15 cellular contexts compared by ENCODE assay signal in the genomic region with DNA sequence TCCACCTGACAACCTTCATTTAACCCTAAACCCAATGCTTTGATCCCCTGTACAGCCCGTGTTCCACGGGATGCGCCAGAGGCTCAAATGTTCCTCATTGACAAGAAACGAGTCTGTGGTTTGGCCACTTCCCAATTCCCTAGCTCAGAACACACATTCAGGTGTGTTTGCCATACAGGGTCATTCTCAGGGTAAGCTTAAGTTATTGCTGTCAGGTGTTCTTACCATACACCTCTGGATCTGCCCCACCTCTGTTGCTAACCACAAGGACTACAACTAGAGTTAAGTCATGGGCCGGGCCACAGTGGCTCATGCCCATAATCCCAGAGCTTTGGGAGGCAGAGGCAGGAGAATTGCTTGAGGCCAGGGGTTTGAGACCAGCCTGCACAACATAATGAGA. TPM values are rescaled to one million over a fixed set of nuclear protein-coding genes. Genes with fewer than 3 reads are reported as not detected.
DNase-seq lines count a peak whose midpoint lies in the region; ATAC-seq and TF ChIP-seq lines count a peak whose summit lies in the region.
"Had no signal": no experiment of that assay in that cellular context is flagged by ENCODE, and none has a peak within 500 bp of the region (broad histone marks: within the 10 kb centered on the region; RNA-seq: fewer than 3 reads in every experiment).

No MANE protein-coding gene starts in this region.

- BruUV-seq in HCT116 (replicated peaks; lab: Mats Ljungman, UMichigan), result no TSS peak

- TF ChIP-seq CTCF in HCT116 (IDR thresholded peaks at IDR 0.05 in 2 of 3, conservative IDR thresholded peaks at IDR 0.05 in 1 of 3; ENCODE audit: borderline replicate concordance in 1 of 3, insufficient read depth in 1 of 3, low read depth in 2 of 3, low read length in 2 of 3) (no peak), breast epithelium (IDR thresholded peaks at IDR 0.05) (no peak), mucosa of descending colon (IDR thresholded peaks at IDR 0.05) (no peak)
- TF ChIP-seq CTCF in activated CD8-positive, alpha-beta T cell treated with anti-CD3 and anti-CD28 coated beads for 36 hours (IDR thresholded peaks at IDR 0.05), result no peak

- RAD21 ChIA-PET in HCT116 (lab: Charles Lee; ENCODE audit: low non-redundant PET in 1 of 2, low total read pairs in 2 of 2, uncharacterized antibody in 2 of 2, unreplicated experiment in 2 of 2), result no interaction called here

- H3K4me3 ChIP-seq in HCT116 (replicated peaks in 1 of 2; ENCODE audit: low read depth in 1 of 2, low read length in 2 of 2) (no peak overlapping the region), breast epithelium (no peak overlapping the region), mucosa of descending colon (no peak overlapping the region)
- H3K4me3 ChIP-seq: dorsolateral prefrontal cortex had no signal

- H3K9me3 ChIP-seq in HCT116 (ENCODE audit: control insufficient read depth in 1 of 2, insufficient read depth in 1 of 2, low read depth in 1 of 2, low read length in 2 of 2) (peaks cover 0 to 11% of the 10 kb centered on the region in 2 experiments; a peak in 1 of 4 replicates), breast epithelium (peaks cover 12 to 24% of the 10 kb centered on the region in 2 donors), mucosa of descending colon (peaks cover 5% of the 10 kb centered on the region)

- H3K27ac Mint-ChIP-seq in activated CD8-positive, alpha-beta T cell treated with anti-CD3 and anti-CD28 coated beads for 36 hours, result no peak overlapping the region
- H3K27ac Mint-ChIP-seq: CD8-positive, alpha-beta memory T cell had no signal

- H3K27ac ChIP-seq in HCT116 (ENCODE audit: low read depth, low read length) (no peak overlapping the region), breast epithelium (no peak overlapping the region)
- H3K27ac ChIP-seq: dorsolateral prefrontal cortex, KMS-11 had no signal

- peaks cover 2% of the 10 kb centered on the region for H3K27me3 Mint-ChIP-seq in activated CD8-positive, alpha-beta T cell treated with anti-CD3 and anti-CD28 coated beads for 36 hours

- H3K79me2 ChIP-seq in HCT116 (ENCODE audit: insufficient read depth, low read length), result no peaks in the 10 kb centered on the region

- no peaks in the 10 kb centered on the region for H3K36me3 ChIP-seq in HCT116 (ENCODE audit: control insufficient read depth in 1 of 2, insufficient read depth in 2 of 2, low read length in 2 of 2)
- H3K36me3 ChIP-seq in breast epithelium, result no peaks in the 10 kb centered on the region
- H3K36me3 ChIP-seq in mucosa of descending colon (ENCODE audit: low read depth), result no peaks in the 10 kb centered on the region

- H2AFZ ChIP-seq in HCT116 (ENCODE audit: low read depth, low read length, poor library complexity, severe bottlenecking), result no peak overlapping the region

- H3K27me3 ChIP-seq in HCT116 (ENCODE audit: insufficient read depth, low read length) (no peaks in the 10 kb centered on the region), breast epithelium (no peaks in the 10 kb centered on the region)
- H3K27me3 ChIP-seq: dorsolateral prefrontal cortex had no signal

- no peak overlapping the region for H3K9ac ChIP-seq in HCT116 (ENCODE audit: low read length)
- H3K9ac ChIP-seq: KMS-11 had no signal

- no peak for TF ChIP-seq RAD21 in HCT116 (IDR thresholded peaks at IDR 0.05; ENCODE audit: low read depth)

- CTCF ChIA-PET in HCT116 (lab: Charles Lee), result no interaction called here
- CTCF ChIA-PET in activated CD8-positive, alpha-beta T cell treated with anti-CD3 and anti-CD28 coated beads for 36 hours (lab: Charles Lee), result no interaction called here

- no peak overlapping the region for H3K4me2 ChIP-seq in HCT116 (ENCODE audit: low read length)
- H3K4me2 ChIP-seq: KMS-11 had no signal

- intact Hi-C loops in HCT116 (cut with micrococcal nuclease), result no loop called here
- intact Hi-C loops in breast epithelium (cut with DNase I; ENCODE audit: low total_unique reads), result no loop called here
- intact Hi-C loops in mucosa of descending colon (cut with DNase I, micrococcal nuclease), result no loop called here
- intact Hi-C loops in activated CD8-positive, alpha-beta T cell treated with anti-CD3 and anti-CD28 coated beads for 36 hours (cut with micrococcal nuclease), result no loop called here

- peak; percentile 60 for ATAC-seq in HCT116
- ATAC-seq in mucosa of descending colon, result peak; percentile 98
- no peak for ATAC-seq in activated CD8-positive, alpha-beta T cell treated with anti-CD3 and anti-CD28 coated beads for 36 hours
- ATAC-seq in HG03521 (IDR thresholded peaks at IDR 0.05; ENCODE audit: unreplicated experiment), result no peak
- ATAC-seq: SK-N-SH treated with all-trans-retinoic acid at 6 μM for 48 hours had no signal

- no peaks in the 10 kb centered on the region for H3K36me3 Mint-ChIP-seq in activated CD8-positive, alpha-beta T cell treated with anti-CD3 and anti-CD28 coated beads for 36 hours (ENCODE audit: low read depth)

- H3K9me2 ChIP-seq in HCT116 (ENCODE audit: insufficient read depth), result no peaks in the 10 kb centered on the region

- DNase-seq in HCT116 (ENCODE audit: low read depth, low spot score) (no peak), NCI-H2107 (lab: John Stamatoyannopoulos, UW) (peak; percentile 35), breast epithelium (ENCODE audit: low spot score in 2 of 2) (peak; percentile 61 to 71), mucosa of descending colon (peak; percentile 67 to 90 (median 81)), NOMO-1 treated with dmso at 0.1 percent for 144 hours (lab: John Stamatoyannopoulos, UW; ENCODE audit: unreplicated experiment) (no peak)
- DNase-seq in activated CD8-positive, alpha-beta T cell treated with anti-CD3 and anti-CD28 coated beads for 36 hours, result no peak
- no peak for DNase-seq in stimulated activated naive CD4-positive, alpha-beta T cell treated with Interleukin-2 at 50 U/mL for 16 hours (lab: John Stamatoyannopoulos, UW)
- DNase-seq: CD8-positive, alpha-beta memory T cell; dorsolateral prefrontal cortex; NCI-H1417; NCI-H524; stimulated activated CD4-positive, alpha-beta T cell treated with anti-CD3 and anti-CD28 coated beads, Interleukin-2, amount 100 ng/mL, for 24 hours had no signal

- no peaks in the 10 kb centered on the region for H3K4me1 Mint-ChIP-seq in activated CD8-positive, alpha-beta T cell treated with anti-CD3 and anti-CD28 coated beads for 36 hours (ENCODE audit: low read depth)
- H3K4me1 Mint-ChIP-seq: CD8-positive, alpha-beta memory T cell had no signal

- H3K4me1 ChIP-seq in HCT116 (ENCODE audit: control insufficient read depth in 1 of 2, insufficient read depth in 2 of 2, low read length in 2 of 2) (peaks cover 0 to 3% of the 10 kb centered on the region in 2 experiments; a peak in 1 of 4 replicates), breast epithelium (no peaks in the 10 kb centered on the region), mucosa of descending colon (ENCODE audit: low read depth) (no peaks in the 10 kb centered on the region)

- H3K9me3 Mint-ChIP-seq in activated CD8-positive, alpha-beta T cell treated with anti-CD3 and anti-CD28 coated beads for 36 hours, result peaks cover 5% of the 10 kb centered on the region

- H3K4me3 Mint-ChIP-seq in activated CD8-positive, alpha-beta T cell treated with anti-CD3 and anti-CD28 coated beads for 36 hours, result no peak overlapping the region
- H3K4me3 Mint-ChIP-seq: CD8-positive, alpha-beta memory T cell had no signal

- no peaks in the 10 kb centered on the region for H4K20me1 ChIP-seq in HCT116 (ENCODE audit: insufficient read depth)

- TF ChIP-seq POLR2A in HCT116 (IDR thresholded peaks at IDR 0.05; ENCODE audit: borderline replicate concordance, extremely low read depth, insufficient read depth, insufficient read length), result no peak
- TF ChIP-seq POLR2A in breast epithelium (IDR thresholded peaks at IDR 0.05), result no peak

- POLR2A ChIA-PET in HCT116 (lab: Charles Lee), result interaction anchor here (1.1 kb wide), 1 partner anchor 53 kb away, joined by 3 read pairs; a partner anchor contains a TSS
- POLR2A ChIA-PET in activated CD8-positive, alpha-beta T cell treated with anti-CD3 and anti-CD28 coated beads for 36 hours (lab: Charles Lee), result no interaction called here

TF ChIP-seq in HCT116, 20 proteins besides CTCF, POLR2A, EP300 and RAD21:
- no peak for TF ChIP-seq ZFX (IDR thresholded peaks at IDR 0.05)
- no peak for TF ChIP-seq EZH2phosphoT487 (IDR thresholded peaks at IDR 0.05; ENCODE audit: borderline replicate concordance)
- no peak for TF ChIP-seq EGR1 (IDR thresholded peaks at IDR 0.05; ENCODE audit: low read depth)
- no peak for TF ChIP-seq SIN3A (IDR thresholded peaks at IDR 0.05; ENCODE audit: low read depth)
- TF ChIP-seq ELF1 (IDR thresholded peaks at IDR 0.05; ENCODE audit: borderline replicate concordance, low read depth), result no peak
- TF ChIP-seq CEBPB (IDR thresholded peaks at IDR 0.05; ENCODE audit: low read depth), result no peak
- no peak for TF ChIP-seq JUND (IDR thresholded peaks at IDR 0.05)
- TF ChIP-seq, protein P1, sequence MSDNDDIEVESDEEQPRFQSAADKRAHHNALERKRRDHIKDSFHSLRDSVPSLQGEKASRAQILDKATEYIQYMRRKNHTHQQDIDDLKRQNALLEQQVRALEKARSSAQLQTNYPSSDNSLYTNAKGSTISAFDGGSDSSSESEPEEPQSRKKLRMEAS (IDR thresholded peaks at IDR 0.05), result no peak

RNA-seq across cellular contexts. Expression of a gene that starts 45.6 kb away (rescaled TPM):
- total RNA-seq in HCT116 (2021; ENCODE audit: unreplicated experiment) (18.9 TPM), breast epithelium (10 to 100 TPM in 2 of 3 donors, 1 to 10 TPM in 1; 9.8 to 23.3 (median 16.7) TPM), mucosa of descending colon (10 to 100 TPM; 18.3 to 32.4 (median 20.6) TPM)
- 8.1 and 8.2 TPM in 2 replicates for polyA plus RNA-seq in HCT116 (2012)
- total RNA-seq in activated CD8-positive, alpha-beta T cell treated with anti-CD3 and anti-CD28 coated beads for 36 hours, result 10 to 100 TPM; 56.0 to 67.2 TPM

RNA-seq across cellular contexts. Expression of a gene that starts 53.2 kb away (rescaled TPM):
- total RNA-seq in HCT116 (2021; ENCODE audit: unreplicated experiment) (3.4 TPM), breast epithelium (10 to 100 TPM in 1 of 3 donors, 1 to 10 TPM in 2; 2.0 to 13.5 (median 9.8) TPM), mucosa of descending colon (1 to 10 TPM; 3.2 to 4.8 (median 4.1) TPM)
- polyA plus RNA-seq in HCT116 (2012), result 3.3 and 3.6 TPM in 2 replicates
- 1 to 10 TPM; 5.9 to 6.8 TPM for total RNA-seq in activated CD8-positive, alpha-beta T cell treated with anti-CD3 and anti-CD28 coated beads for 36 hours

Comparison
In these comparisons a context has a peak if more than half of its experiments do, and no peak if none do; other contexts are left out.
1. ATAC-seq: peak in HCT116 (single experiment) and mucosa of descending colon (single experiment); none in activated CD8-positive, alpha-beta T cell treated with anti-CD3 and anti-CD28 coated beads for 36 hours (single experiment) and HG03521 (single experiment).
2. DNase-seq: peak in NCI-H2107 (single experiment), breast epithelium (2 of 2) and mucosa of descending colon (3 of 3); none in HCT116 (single experiment), activated CD8-positive, alpha-beta T cell treated with anti-CD3 and anti-CD28 coated beads for 36 hours (single experiment), stimulated activated naive CD4-positive, alpha-beta T cell treated with Interleukin-2 at 50 U/mL for 16 hours (single experiment) and NOMO-1 treated with dmso at 0.1 percent for 144 hours (single experiment).